10 cellular contexts compared by ENCODE assay signal in the genomic region with DNA sequence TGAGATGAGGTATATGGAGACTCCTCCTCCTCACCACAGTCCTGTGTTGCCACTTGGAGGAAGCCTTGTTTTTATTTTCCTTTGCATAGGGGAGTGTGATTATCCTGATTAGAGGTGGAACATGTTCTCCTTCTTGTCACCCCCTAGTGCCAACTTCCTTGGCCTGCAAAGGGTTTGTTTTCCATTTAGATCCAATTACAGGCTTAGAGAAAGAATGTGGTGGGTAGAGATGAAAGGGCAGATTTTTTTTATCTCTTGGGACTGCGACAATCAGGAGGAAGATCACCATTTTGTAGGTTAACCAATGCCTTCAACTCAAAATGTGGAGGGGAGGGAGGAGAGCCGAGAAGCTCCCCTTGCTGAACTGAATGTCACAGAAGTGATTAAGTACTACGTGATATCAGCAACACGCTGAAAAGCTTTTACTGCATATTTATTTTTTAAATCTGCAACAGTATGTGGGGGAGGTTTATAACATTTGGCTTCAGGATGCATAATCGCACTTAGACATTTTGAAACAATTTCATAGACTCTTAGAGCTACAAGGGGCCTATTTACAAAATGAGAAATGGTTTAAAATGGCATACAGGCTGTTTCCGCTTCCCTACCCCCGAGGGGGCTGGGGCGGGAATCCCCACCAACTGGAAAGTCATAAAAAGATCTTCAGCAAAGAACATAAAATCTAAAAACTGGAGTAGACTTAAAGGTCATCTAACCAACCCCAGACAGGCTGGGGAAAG. TPM values are rescaled to one million over a fixed set of nuclear protein-coding genes. Genes with fewer than 3 reads are reported as not detected.
DNase-seq lines count a peak whose midpoint lies in the region; ATAC-seq, FAIRE-seq and TF ChIP-seq lines count a peak whose summit lies in the region.
"Had no signal": no experiment of that assay in that cellular context is flagged by ENCODE, and none has a peak within 500 bp of the region (broad histone marks: within the 10 kb centered on the region; RNA-seq: fewer than 3 reads in every experiment).

No MANE protein-coding gene starts in this region.

- DNase-seq in GM12891 (ENCODE audit: insufficient read length, low spot score) (no peak), dermis blood vessel endothelial cell (peak; percentile 13), skeletal muscle cell (ENCODE audit: low read depth) (no peak), mucosa of gallbladder (ENCODE audit: low spot score) (no peak), GF-D8 (lab: John Stamatoyannopoulos, UW) (no peak), head of caudate nucleus (no peak), omental fat pad (ENCODE audit: low spot score) (no peak)
- DNase-seq: NCI-H774 had no signal

- TF ChIP-seq CTCF in omental fat pad (IDR thresholded peaks at IDR 0.05) = no peak

- no peak for TF ChIP-seq POLR2A in GM12891 (IDR thresholded peaks at IDR 0.05; ENCODE audit: low read depth, low read length)

- ATAC-seq in HG03378 (IDR thresholded peaks at IDR 0.05; ENCODE audit: unreplicated experiment) = peak; percentile 15
- no peak for ATAC-seq in omental fat pad (ENCODE audit: low FRiP score)

- FAIRE-seq in GM12891 (lab: Jason Lieb, UNC) = no peak
- FAIRE-seq: colon had no signal

- intact Hi-C loops in head of caudate nucleus (cut with DNase I) = loop anchor here (10.0 kb wide), 1 partner anchor 59 kb away; no protein-coding TSS in a partner anchor

- H3K4me3 ChIP-seq in skeletal muscle cell (ENCODE audit: low read depth, low read length) = peak overlapping the region; percentile 57

TF ChIP-seq in GM12891, 5 proteins besides CTCF, POLR2A, EP300 and RAD21:
- TF ChIP-seq POLR2AphosphoS5 (IDR thresholded peaks at IDR 0.05; ENCODE audit: low read depth, low read length) = no peak
- no peak for TF ChIP-seq SPI1 (IDR thresholded peaks at IDR 0.05; ENCODE audit: low read depth, low read length)
- TF ChIP-seq PAX5 (IDR thresholded peaks at IDR 0.05; ENCODE audit: insufficient read depth, low read length, severe bottlenecking) = peak; percentile 89
- peak; percentile 28; the same call in 1 of the 2 replicates for TF ChIP-seq TAF1 (IDR thresholded peaks at IDR 0.05; ENCODE audit: low read depth, low read length)
- 0 out of 2 replicates have a peak, but pooled peaks have one; percentile 40 for TF ChIP-seq POU2F2 (IDR thresholded peaks at IDR 0.05; ENCODE audit: low read depth, low read length)

RNA-seq across cellular contexts. Expression of gene LMCD1, which starts 2.4 kb away (rescaled TPM):
- polyA plus RNA-seq in GM12891 (2012; ENCODE audit: low read depth, missing spikeins) = 13.1 TPM
- 39.9 and 106 TPM in 2 replicates for total RNA-seq in dermis blood vessel endothelial cell
- total RNA-seq in mucosa of gallbladder = 77.9 TPM
- total RNA-seq in omental fat pad = 1,000 to 10,000 TPM in 1 of 4 donors, 100 to 1,000 TPM in 3; 135 to 1,380 (median 270) TPM
